In genomic region chr2:149832256-149832655, GRCh38 we compare ENCODE assay signal across 14 cellular contexts.
"Had no signal": no experiment of that assay in that cellular context is flagged by ENCODE, and none has a peak within 500 bp of the region (broad histone marks: within the 10 kb centered on the region; RNA-seq: fewer than 3 reads in every experiment).

No MANE protein-coding gene starts in this region.

- DNase-seq: activated CD4-positive, alpha-beta T cell treated with anti-CD3 and anti-CD28 coated beads for 1 hour; activated CD4-positive, alpha-beta T cell treated with anti-CD3 and anti-CD28 coated beads, Interleukin-2, amount 50 U/mL, for 48 hours; activated CD8-positive, alpha-beta memory T cell treated with anti-CD3 and anti-CD28 coated beads, Interleukin-2, amount 10 ng/mL, durations not matched to agents 7 days and 5 days; activated effector memory CD4-positive, alpha-beta T cell treated with Interleukin-2 at 50 U/mL for 16 hours; activated T-cell treated with anti-CD3 and anti-CD28 coated beads, Interleukin-2, amount 50 U/mL, for 24 hours; hypothalamus; left cardiac atrium; lower lobe of right lung; naive thymus-derived CD4-positive, alpha-beta T cell; right cardiac atrium; stimulated activated CD4-positive, alpha-beta T cell treated with anti-CD3 and anti-CD28 coated beads, Interleukin-1b, Interleukin-23, amount 100 ng/mL, for 48 hours; stimulated activated naive B cell treated with anti-CD40 and anti-IgM and Interleukin-4, amounts not matched to agents 10 μg/mL and 1 μg/mL and 100 μg/mL, for 72 hours; substantia nigra; trophoblast cell had no signal

- ATAC-seq: activated CD8-positive, alpha-beta memory T cell treated with anti-CD3 and anti-CD28 coated beads, Interleukin-2, amount 10 ng/mL, durations not matched to agents 7 days and 5 days; left cardiac atrium; lower lobe of right lung; naive thymus-derived CD4-positive, alpha-beta T cell; right cardiac atrium; stimulated activated naive B cell treated with anti-CD40 and anti-IgM and Interleukin-4, amounts not matched to agents 10 μg/mL and 1 μg/mL and 100 μg/mL, for 72 hours had no signal
